8 cellular contexts compared by ENCODE assay signal in the genomic region with DNA sequence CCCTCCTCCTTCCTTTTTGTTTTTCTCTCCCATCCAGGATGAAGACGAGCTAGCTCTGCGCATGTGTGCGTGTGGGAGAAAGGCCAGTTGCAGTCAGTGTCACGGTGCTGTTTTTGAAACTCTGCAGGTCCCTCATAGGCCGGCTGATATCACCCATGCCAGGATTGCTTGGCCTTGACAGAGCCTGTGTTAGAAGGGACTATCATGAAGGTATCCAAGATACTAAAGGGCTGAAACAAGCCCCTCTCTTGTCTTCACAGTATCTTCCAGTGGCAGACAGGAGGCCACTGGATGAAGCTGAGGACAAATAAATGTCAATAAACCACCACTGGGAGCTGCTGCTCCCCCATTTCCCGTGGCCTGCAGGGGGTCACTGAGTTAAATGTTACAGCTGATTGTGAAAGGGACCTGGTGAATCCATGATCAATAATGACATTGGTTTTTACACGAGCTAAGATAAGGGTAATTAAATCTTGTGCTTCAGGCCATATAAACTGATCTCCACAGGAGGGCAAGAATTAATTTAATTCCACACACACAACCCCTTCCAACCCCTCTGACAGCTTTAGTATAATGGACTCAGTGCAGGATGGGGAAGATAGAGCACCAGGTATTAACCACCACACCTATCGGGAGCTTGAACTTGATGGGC.
A peak's percentile ranks its signal among the peaks of the same experiment; 100 is the strongest.
DNase-seq lines count a peak whose midpoint lies in the region; ATAC-seq and TF ChIP-seq lines count a peak whose summit lies in the region.

No MANE protein-coding gene starts in this region.

- TF ChIP-seq POLR2A in breast epithelium (IDR thresholded peaks at IDR 0.05), result no peak
- TF ChIP-seq POLR2A in right lobe of liver (IDR thresholded peaks at IDR 0.05), result no peak
- no peak for TF ChIP-seq POLR2A in suprapubic skin (IDR thresholded peaks at IDR 0.05)

- H3K27me3 ChIP-seq in breast epithelium (no peaks in the 10 kb centered on the region), right lobe of liver (no peaks in the 10 kb centered on the region), suprapubic skin (no peaks in the 10 kb centered on the region)

- intact Hi-C loops in breast epithelium (cut with DNase I; ENCODE audit: low total_unique reads), result no loop called here
- intact Hi-C loops in right lobe of liver (cut with DNase I), result loop anchor here (10.0 kb wide), 1 partner anchor 51 kb away; no protein-coding TSS in a partner anchor

- TF ChIP-seq EP300 in suprapubic skin (IDR thresholded peaks at IDR 0.05), result no peak

- H3K36me3 ChIP-seq in breast epithelium, result no peaks in the 10 kb centered on the region
- H3K36me3 ChIP-seq in right lobe of liver, result no peaks in the 10 kb centered on the region
- H3K36me3 ChIP-seq in suprapubic skin, result no peaks in the 10 kb centered on the region

- peak in 1 of 3 donors; percentile 17 for TF ChIP-seq CTCF in breast epithelium (IDR thresholded peaks at IDR 0.05)
- TF ChIP-seq CTCF in right lobe of liver (IDR thresholded peaks at IDR 0.05), result peak in 3 of 4 donors; percentile 8 to 17 (median 10)
- no peak for TF ChIP-seq CTCF in suprapubic skin (IDR thresholded peaks at IDR 0.05)

- ATAC-seq in right lobe of liver, result peak in 2 of 4 donors; percentile 8 to 18
- ATAC-seq in GM19467 (IDR thresholded peaks at IDR 0.05; ENCODE audit: unreplicated experiment), result no peak
- ATAC-seq in GM18870 (IDR thresholded peaks at IDR 0.05; ENCODE audit: unreplicated experiment), result no peak

- H3K4me3 ChIP-seq in breast epithelium (no peak overlapping the region), right lobe of liver (no peak overlapping the region), suprapubic skin (no peak overlapping the region)

- peaks cover 0 to 22% of the 10 kb centered on the region in 2 donors for H3K4me1 ChIP-seq in breast epithelium
- H3K4me1 ChIP-seq in right lobe of liver, result peaks cover 0 to 46% (median 20%) of the 10 kb centered on the region in 4 donors
- peaks cover 63% of the 10 kb centered on the region for H3K4me1 ChIP-seq in suprapubic skin

- H3K9me3 ChIP-seq in breast epithelium, result no peaks in the 10 kb centered on the region
- no peaks in the 10 kb centered on the region for H3K9me3 ChIP-seq in right lobe of liver
- no peaks in the 10 kb centered on the region for H3K9me3 ChIP-seq in suprapubic skin

- DNase-seq in NCI-H345 treated with DMSO at 0.1 percent for 48 hours (lab: John Stamatoyannopoulos, UW; ENCODE audit: unreplicated experiment) (peak; percentile 47), NCI-H345 (lab: John Stamatoyannopoulos, UW) (no peak), breast epithelium (ENCODE audit: low spot score in 2 of 2) (peak; percentile 17 to 33), right lobe of liver (no peak), suprapubic skin (ENCODE audit: low spot score in 2 of 2) (peak in 1 of 2 donors; percentile 42), hippocampal formation (lab: John Stamatoyannopoulos, UW) (no peak)

- 25% methylated on average over 8 of the region's 8 CpGs for WGBS in right lobe of liver (ENCODE audit: insufficient coverage, low coverage, low lambda C conversion rate, missing lambda C conversion rate)
- WGBS in suprapubic skin, result 81% methylated on average over 8 of the region's 8 CpGs

- H3K27ac ChIP-seq in breast epithelium (peak overlapping the region; percentile 84 to 86), right lobe of liver (peak overlapping the region; percentile 82 to 94 (median 90)), suprapubic skin (peak overlapping the region; percentile 79)

Comparison
In these comparisons a context has a peak if more than half of its experiments do, and no peak if none do; other contexts are left out.
1. DNase-seq: peak in NCI-H345 treated with DMSO at 0.1 percent for 48 hours (single experiment) and breast epithelium (2 of 2); none in NCI-H345 (single experiment), right lobe of liver (0 of 3) and hippocampal formation (0 of 2).
2. CTCF ChIP-seq: peak in right lobe of liver (3 of 4); none in suprapubic skin (0 of 2).
3. Peak in every context shown above with its lines, with median percentiles within 50 percentile points of each other: H3K27ac ChIP-seq.